In the genomic region with DNA sequence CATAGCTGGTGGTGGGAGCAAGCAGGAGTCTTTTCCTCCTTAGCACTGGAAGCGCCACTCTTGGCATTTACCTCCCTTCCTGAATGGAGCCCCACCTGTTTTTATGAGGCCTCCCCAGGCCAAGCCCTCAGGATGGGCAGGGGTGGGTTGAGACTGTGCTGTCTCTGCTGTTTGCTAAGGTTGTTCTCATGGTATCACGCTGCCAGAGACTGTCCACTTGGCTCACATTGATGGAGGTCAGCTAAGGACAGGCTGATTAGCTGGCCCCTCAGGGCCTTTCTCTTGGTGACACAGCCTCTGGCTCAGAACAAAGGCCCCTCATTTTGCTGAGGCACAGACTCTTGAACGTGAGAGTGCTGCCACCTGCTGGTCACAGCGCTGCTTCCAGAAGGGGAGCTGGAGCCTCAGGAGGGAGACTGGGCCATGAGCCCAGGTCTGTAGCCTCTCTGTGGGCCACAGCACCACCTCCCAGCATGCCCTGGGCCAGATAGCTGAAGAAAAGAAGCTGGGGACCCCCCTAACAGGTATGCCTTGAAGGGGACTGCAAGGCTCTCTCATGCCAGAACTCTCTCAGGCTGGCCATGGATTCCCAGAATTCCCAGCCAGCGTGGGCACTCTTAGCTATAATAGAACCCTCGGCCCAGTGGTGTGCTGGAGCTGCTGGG, we compare ENCODE assay signal across 8 cellular contexts.
DNase-seq lines count a peak whose midpoint lies in the region; ATAC-seq and TF ChIP-seq lines count a peak whose summit lies in the region.

No MANE protein-coding gene starts in this region.

- peak overlapping the region; percentile 1 for H2AFZ ChIP-seq in neural progenitor cell (replicated peaks)

- H3K36me3 ChIP-seq in Panc1 (ENCODE audit: control insufficient read depth, insufficient read depth, low read length) (no peaks in the 10 kb centered on the region), neural progenitor cell (no peaks in the 10 kb centered on the region)

- DNase-seq in DMS53 (lab: John Stamatoyannopoulos, UW) (peak; percentile 69), KG1 (lab: John Stamatoyannopoulos, UW) (peak; percentile 67), Panc1 (ENCODE audit: low read depth, low spot score) (no peak), fibroblast of the aortic adventitia (ENCODE audit: low read depth) (peak; percentile 89), neural progenitor cell (ENCODE audit: low spot score) (peak; percentile 96), stromal cell of bone marrow (ENCODE audit: low read depth) (peak; percentile 58)
- peak; percentile 91 to 94 for DNase-seq in activated T-cell treated with anti-CD3 and anti-CD28 coated beads, Interleukin-2, amount 50 U/mL, for 48 hours

- peak; percentile 82 for TF ChIP-seq CTCF in Panc1 (IDR thresholded peaks at IDR 0.05)
- peak; percentile 86 for TF ChIP-seq CTCF in fibroblast of the aortic adventitia (IDR thresholded peaks at IDR 0.05; ENCODE audit: insufficient read depth, low read length)
- peak; percentile 93 for TF ChIP-seq CTCF in neural progenitor cell (IDR thresholded peaks at IDR 0.05)

- no peaks in the 10 kb centered on the region for H3K36me3 Mint-ChIP-seq in neural progenitor cell

- in situ Hi-C loops in Panc1 (cut with HindIII; ENCODE audit: low pct_unique_long_range_greater_than_20kb, low sequenced_read_pairs) = no loop called here

- no peak overlapping the region for H3K4me2 ChIP-seq in neural progenitor cell

- ATAC-seq in GM21717 (IDR thresholded peaks at IDR 0.05; ENCODE audit: unreplicated experiment) (peak; percentile 83), Panc1 (peak; percentile 92)

- peaks cover 10% of the 10 kb centered on the region for H3K4me1 Mint-ChIP-seq in neural progenitor cell

- intact Hi-C loops in Panc1 (cut with micrococcal nuclease; ENCODE audit: unreplicated experiment) = no loop called here

- H3K9ac ChIP-seq in neural progenitor cell = no peak overlapping the region

- H3K27me3 ChIP-seq in Panc1 (ENCODE audit: control insufficient read depth, insufficient read depth, low read length) (no peaks in the 10 kb centered on the region), neural progenitor cell (no peaks in the 10 kb centered on the region)

- H3K9me3 ChIP-seq in Panc1 (ENCODE audit: control insufficient read depth, insufficient read depth, low read depth, low read length) (no peaks in the 10 kb centered on the region), neural progenitor cell (ENCODE audit: low read depth) (no peaks in the 10 kb centered on the region)

- no peaks in the 10 kb centered on the region for H4K20me1 ChIP-seq in neural progenitor cell (ENCODE audit: low read depth)

- BruUV-seq in Panc1 (replicated peaks; lab: Mats Ljungman, UMichigan) = no TSS peak

- no peak overlapping the region for H3K27ac ChIP-seq in Panc1 (ENCODE audit: low read length)
- H3K27ac ChIP-seq in neural progenitor cell = no peak overlapping the region

- POLR2A ChIA-PET in Panc1 (lab: Charles Lee) = interaction anchor here (0.6 kb wide), 1 partner anchor 316 kb away, joined by 3 read pairs; no protein-coding TSS in a partner anchor

- H3K4me1 ChIP-seq in Panc1 (ENCODE audit: control insufficient read depth, insufficient read depth, low read length) = no peaks in the 10 kb centered on the region
- H3K4me1 ChIP-seq in neural progenitor cell = peaks cover 8% of the 10 kb centered on the region

- H3K9me3 Mint-ChIP-seq in neural progenitor cell = no peaks in the 10 kb centered on the region

- no peaks in the 10 kb centered on the region for H3K79me2 ChIP-seq in neural progenitor cell (ENCODE audit: low read depth)

- no peak overlapping the region for H3K4me3 Mint-ChIP-seq in neural progenitor cell

- no peak overlapping the region for H3K27ac Mint-ChIP-seq in neural progenitor cell

- H3K27me3 Mint-ChIP-seq in neural progenitor cell (ENCODE audit: insufficient read depth, low read depth) = peaks cover 2% of the 10 kb centered on the region

- H3F3A ChIP-seq in neural progenitor cell (ENCODE audit: low read depth) = no peaks in the 10 kb centered on the region

- CTCF ChIA-PET in Panc1 (lab: Charles Lee) = interaction anchor here (0.5 to 1.6 kb wide), 6 partner anchors 14 to 771 kb away, joined by 3 to 32 read pairs (median 4); no protein-coding TSS in a partner anchor

- H3K4me3 ChIP-seq in Panc1 (ENCODE audit: low read depth in 2 of 2, low read length in 2 of 2) (no peak overlapping the region), fibroblast of the aortic adventitia (ENCODE audit: low read depth, low read length) (no peak overlapping the region), neural progenitor cell (no peak overlapping the region)
